Comparison of ENCODE assay signal across 17 cellular contexts in genomic region chr22:47059076-47059475, GRCh38.
"Had no signal": no experiment of that assay in that cellular context is flagged by ENCODE, and none has a peak within 500 bp of the region (broad histone marks: within the 10 kb centered on the region; RNA-seq: fewer than 3 reads in every experiment).

No MANE protein-coding gene starts in this region.

- H3K4me2 ChIP-seq: neural progenitor cell had no signal

- H3K4me3 Mint-ChIP-seq: activated CD4-positive, alpha-beta memory T cell treated with anti-CD3 and anti-CD28 coated beads for 36 hours; activated naive CD8-positive, alpha-beta T cell; mesothelial cell of epicardium; neural progenitor cell; T-helper 2 cell treated with Interferon-gamma antibody and Interleukin-4, amounts not matched to agents 5 μg/mL and 100 μg/mL, for 36 hours; type B pancreatic cell had no signal

- H3K79me2 ChIP-seq: parathyroid adenoma had no signal

- H3K4me1 Mint-ChIP-seq: mesothelial cell of epicardium had no signal

- H2AFZ ChIP-seq: neural progenitor cell, parathyroid adenoma had no signal

- DNase-seq: activated CD4-positive, alpha-beta memory T cell treated with anti-CD3 and anti-CD28 coated beads for 36 hours; activated gamma-delta T cell; activated T-cell treated with anti-CD3 and anti-CD28 coated beads, Interleukin-2, amount 50 U/mL, for 48 hours; foreskin melanocyte; heart right ventricle; islet precursor cell; left ventricle myocardium inferior; small intestine; stimulated activated naive CD4-positive, alpha-beta T cell had no signal

- H3K27me3 Mint-ChIP-seq: activated CD4-positive, alpha-beta memory T cell treated with anti-CD3 and anti-CD28 coated beads for 36 hours; activated naive CD8-positive, alpha-beta T cell; type B pancreatic cell had no signal

- H3K4me1 ChIP-seq: breast epithelium, heart right ventricle, left ventricle myocardium inferior, neural progenitor cell, parathyroid adenoma had no signal

- H3K9me3 ChIP-seq: breast epithelium, heart right ventricle, left ventricle myocardium inferior had no signal

- ATAC-seq: heart right ventricle had no signal

- H3K4me3 ChIP-seq: breast epithelium, dorsolateral prefrontal cortex, heart right ventricle, left ventricle myocardium inferior, neural progenitor cell had no signal

- H3K27me3 ChIP-seq: breast epithelium, dorsolateral prefrontal cortex, heart right ventricle, neural progenitor cell had no signal

- H3K27ac Mint-ChIP-seq: activated CD4-positive, alpha-beta memory T cell treated with anti-CD3 and anti-CD28 coated beads for 36 hours; activated naive CD8-positive, alpha-beta T cell; mesothelial cell of epicardium; neural progenitor cell; T-helper 2 cell treated with Interferon-gamma antibody and Interleukin-4, amounts not matched to agents 5 μg/mL and 100 μg/mL, for 36 hours; type B pancreatic cell had no signal

- H3K9me3 Mint-ChIP-seq: activated CD4-positive, alpha-beta memory T cell treated with anti-CD3 and anti-CD28 coated beads for 36 hours; mesothelial cell of epicardium; neural progenitor cell; T-helper 2 cell treated with Interferon-gamma antibody and Interleukin-4, amounts not matched to agents 5 μg/mL and 100 μg/mL, for 36 hours; type B pancreatic cell had no signal

- H3K36me3 ChIP-seq: breast epithelium, neural progenitor cell had no signal

- H3K27ac ChIP-seq: breast epithelium, heart right ventricle, left ventricle myocardium inferior, neural progenitor cell, parathyroid adenoma had no signal
